In genomic region chr21:41995577-41995976, GRCh38 we compare ENCODE assay signal across 29 cellular contexts.
"Had no signal": no experiment of that assay in that cellular context is flagged by ENCODE, and none has a peak within 500 bp of the region (broad histone marks: within the 10 kb centered on the region; RNA-seq: fewer than 3 reads in every experiment).

No MANE protein-coding gene starts in this region.

- FAIRE-seq: small intestine, urothelium cell line had no signal

- DNase-seq: nephron progenitor cell; nucleus accumbens; ovary; psoas muscle; right cardiac atrium; right lobe of liver; sigmoid colon; small intestine; stimulated activated CD4-positive, alpha-beta T cell treated with anti-CD3 and anti-CD28 coated beads, Interleukin-15, amount 100 ng/mL, for 24 hours; stimulated activated CD4-positive, alpha-beta T cell treated with anti-CD3 and anti-CD28 coated beads, Interleukin-2, amount 100 ng/mL, for 24 hours; stimulated activated CD4-positive, alpha-beta T cell treated with anti-CD3 and anti-CD28 coated beads, Interleukin-2, amount 100 ng/mL, for 48 hours; stimulated activated CD4-positive, alpha-beta T cell treated with anti-CD3 and anti-CD28 coated beads, Interleukin-4, amount 100 ng/mL, for 24 hours; stimulated activated naive B cell treated with anti-CD40 and anti-IgM and Interleukin-4, amounts not matched to agents 10 μg/mL and 1 μg/mL and 100 μg/mL, for 72 hours; stimulated activated naive CD4-positive, alpha-beta T cell treated with Interleukin-2 at 50 U/mL for 16 hours; stomach; thyroid gland; trophoblast cell; upper lobe of left lung had no signal

- H3K27ac Mint-ChIP-seq: natural killer cell treated with Interleukin-12 subunit alpha and Interleukin-12 subunit beta and Interleukin-15 and Interleukin-18, amount 100 ng/mL, for 72 hours; nephron progenitor cell; progenitor cell of endocrine pancreas; stimulated activated effector memory CD8-positive, alpha-beta T cell treated with anti-CD3 and anti-CD28 coated beads, Interleukin-12 subunit alpha, Interleukin-12 subunit beta, amount 100 ng/mL, for 72 hours; stimulated activated naive B cell treated with anti-CD40 and anti-IgM and Interleukin-4, amounts not matched to agents 10 μg/mL and 1 μg/mL and 100 μg/mL, for 72 hours had no signal

- H3K4me3 ChIP-seq: ovary, psoas muscle, right lobe of liver, sigmoid colon, stomach, thoracic aorta, thyroid gland, tibial nerve, upper lobe of left lung, vagina had no signal

- H3K9ac ChIP-seq: parathyroid adenoma had no signal

- H2AFZ ChIP-seq: parathyroid adenoma had no signal

- H3K9me3 ChIP-seq: neutrophil, ovary, psoas muscle, right lobe of liver, sigmoid colon, thoracic aorta, thyroid gland, upper lobe of left lung, vagina had no signal

- ATAC-seq: natural killer cell treated with Interleukin-12 subunit alpha and Interleukin-12 subunit beta and Interleukin-15 and Interleukin-18, amount 100 ng/mL, for 72 hours; psoas muscle; right cardiac atrium; right lobe of liver; stimulated activated effector memory CD8-positive, alpha-beta T cell treated with anti-CD3 and anti-CD28 coated beads, Interleukin-12 subunit alpha, Interleukin-12 subunit beta, amount 100 ng/mL, for 72 hours; stimulated activated naive B cell treated with anti-CD40 and anti-IgM and Interleukin-4, amounts not matched to agents 10 μg/mL and 1 μg/mL and 100 μg/mL, for 72 hours had no signal

- H3K4me1 Mint-ChIP-seq: nephron progenitor cell; neural crest cell; stimulated activated effector memory CD8-positive, alpha-beta T cell treated with anti-CD3 and anti-CD28 coated beads, Interleukin-12 subunit alpha, Interleukin-12 subunit beta, amount 100 ng/mL, for 72 hours had no signal

- H3K27ac ChIP-seq: neutrophil, ovary, parathyroid adenoma, psoas muscle, right lobe of liver, sigmoid colon, stomach, thoracic aorta, thyroid gland, tibial nerve, upper lobe of left lung, vagina had no signal

- H3K36me3 ChIP-seq: ovary had no signal

- H3K27me3 ChIP-seq: neutrophil, ovary, right lobe of liver, sigmoid colon, stomach, thyroid gland, tibial nerve, upper lobe of left lung, vagina had no signal

- H3K27me3 Mint-ChIP-seq: natural killer cell treated with Interleukin-12 subunit alpha and Interleukin-12 subunit beta and Interleukin-15 and Interleukin-18, amount 100 ng/mL, for 72 hours; progenitor cell of endocrine pancreas; stimulated activated naive B cell treated with anti-CD40 and anti-IgM and Interleukin-4, amounts not matched to agents 10 μg/mL and 1 μg/mL and 100 μg/mL, for 72 hours; stimulated activated naive CD8-positive, alpha-beta T cell treated with anti-CD3 and anti-CD28 coated beads, Interleukin-15, Interleukin-2, amounts not matched to agents 100 ng/mL and 50 ng/mL, for 24 hours had no signal

- H3K9me3 Mint-ChIP-seq: natural killer cell treated with Interleukin-12 subunit alpha and Interleukin-12 subunit beta and Interleukin-15 and Interleukin-18, amount 100 ng/mL, for 72 hours; stimulated activated effector memory CD8-positive, alpha-beta T cell treated with anti-CD3 and anti-CD28 coated beads, Interleukin-12 subunit alpha, Interleukin-12 subunit beta, amount 100 ng/mL, for 72 hours had no signal

- H3K4me1 ChIP-seq: parathyroid adenoma, right lobe of liver, stomach, tibial nerve had no signal

- H3K4me3 Mint-ChIP-seq: natural killer cell treated with Interleukin-12 subunit alpha and Interleukin-12 subunit beta and Interleukin-15 and Interleukin-18, amount 100 ng/mL, for 72 hours; nephron progenitor cell; neural crest cell; stimulated activated effector memory CD8-positive, alpha-beta T cell treated with anti-CD3 and anti-CD28 coated beads, Interleukin-12 subunit alpha, Interleukin-12 subunit beta, amount 100 ng/mL, for 72 hours; stimulated activated naive B cell treated with anti-CD40 and anti-IgM and Interleukin-4, amounts not matched to agents 10 μg/mL and 1 μg/mL and 100 μg/mL, for 72 hours; stimulated activated naive CD8-positive, alpha-beta T cell treated with anti-CD3 and anti-CD28 coated beads, Interleukin-15, Interleukin-2, amounts not matched to agents 100 ng/mL and 50 ng/mL, for 24 hours had no signal
